Comparison of ENCODE assay signal across 2 cellular contexts in genomic region chr4:10816571-10816970, GRCh38.
TF ChIP-seq lines count a peak whose summit lies in the region.

No MANE protein-coding gene starts in this region.

TF ChIP-seq in GM23338, 12 proteins besides CTCF, POLR2A, EP300 and RAD21 (continued from another document):
- TF ChIP-seq EZH2 (IDR thresholded peaks at IDR 0.05; ENCODE audit: low read depth, unreplicated experiment) (no peak), CREB1 (CRISPR knock-in tag; IDR thresholded peaks at IDR 0.05; ENCODE audit: low read depth) (no peak), JUNB (IDR thresholded peaks at IDR 0.05; ENCODE audit: unreplicated experiment) (no peak), ZNF331 (CRISPR knock-in tag; IDR thresholded peaks at IDR 0.05; ENCODE audit: low read depth) (no peak), POLR2AphosphoS5 (IDR thresholded peaks at IDR 0.05; ENCODE audit: low read depth) (no peak), ZNF462 (CRISPR knock-in tag; IDR thresholded peaks at IDR 0.05) (no peak), STAT1 (IDR thresholded peaks at IDR 0.05; ENCODE audit: unreplicated experiment) (no peak), ZNF114 (CRISPR knock-in tag; IDR thresholded peaks at IDR 0.05) (no peak)
- TF ChIP-seq, protein P1, sequence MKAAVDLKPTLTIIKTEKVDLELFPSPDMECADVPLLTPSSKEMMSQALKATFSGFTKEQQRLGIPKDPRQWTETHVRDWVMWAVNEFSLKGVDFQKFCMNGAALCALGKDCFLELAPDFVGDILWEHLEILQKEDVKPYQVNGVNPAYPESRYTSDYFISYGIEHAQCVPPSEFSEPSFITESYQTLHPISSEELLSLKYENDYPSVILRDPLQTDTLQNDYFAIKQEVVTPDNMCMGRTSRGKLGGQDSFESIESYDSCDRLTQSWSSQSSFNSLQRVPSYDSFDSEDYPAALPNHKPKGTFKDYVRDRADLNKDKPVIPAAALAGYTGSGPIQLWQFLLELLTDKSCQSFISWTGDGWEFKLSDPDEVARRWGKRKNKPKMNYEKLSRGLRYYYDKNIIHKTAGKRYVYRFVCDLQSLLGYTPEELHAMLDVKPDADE (IDR thresholded peaks at IDR 0.05) = no peak
- TF ChIP-seq, protein P2, sequence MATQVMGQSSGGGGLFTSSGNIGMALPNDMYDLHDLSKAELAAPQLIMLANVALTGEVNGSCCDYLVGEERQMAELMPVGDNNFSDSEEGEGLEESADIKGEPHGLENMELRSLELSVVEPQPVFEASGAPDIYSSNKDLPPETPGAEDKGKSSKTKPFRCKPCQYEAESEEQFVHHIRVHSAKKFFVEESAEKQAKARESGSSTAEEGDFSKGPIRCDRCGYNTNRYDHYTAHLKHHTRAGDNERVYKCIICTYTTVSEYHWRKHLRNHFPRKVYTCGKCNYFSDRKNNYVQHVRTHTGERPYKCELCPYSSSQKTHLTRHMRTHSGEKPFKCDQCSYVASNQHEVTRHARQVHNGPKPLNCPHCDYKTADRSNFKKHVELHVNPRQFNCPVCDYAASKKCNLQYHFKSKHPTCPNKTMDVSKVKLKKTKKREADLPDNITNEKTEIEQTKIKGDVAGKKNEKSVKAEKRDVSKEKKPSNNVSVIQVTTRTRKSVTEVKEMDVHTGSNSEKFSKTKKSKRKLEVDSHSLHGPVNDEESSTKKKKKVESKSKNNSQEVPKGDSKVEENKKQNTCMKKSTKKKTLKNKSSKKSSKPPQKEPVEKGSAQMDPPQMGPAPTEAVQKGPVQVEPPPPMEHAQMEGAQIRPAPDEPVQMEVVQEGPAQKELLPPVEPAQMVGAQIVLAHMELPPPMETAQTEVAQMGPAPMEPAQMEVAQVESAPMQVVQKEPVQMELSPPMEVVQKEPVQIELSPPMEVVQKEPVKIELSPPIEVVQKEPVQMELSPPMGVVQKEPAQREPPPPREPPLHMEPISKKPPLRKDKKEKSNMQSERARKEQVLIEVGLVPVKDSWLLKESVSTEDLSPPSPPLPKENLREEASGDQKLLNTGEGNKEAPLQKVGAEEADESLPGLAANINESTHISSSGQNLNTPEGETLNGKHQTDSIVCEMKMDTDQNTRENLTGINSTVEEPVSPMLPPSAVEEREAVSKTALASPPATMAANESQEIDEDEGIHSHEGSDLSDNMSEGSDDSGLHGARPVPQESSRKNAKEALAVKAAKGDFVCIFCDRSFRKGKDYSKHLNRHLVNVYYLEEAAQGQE (IDR thresholded peaks at IDR 0.05; ENCODE audit: unreplicated experiment) = no peak

TF ChIP-seq in H1, 55 proteins besides CTCF, POLR2A, EP300 and RAD21 (continued from another document):
- TF ChIP-seq, protein P3, sequence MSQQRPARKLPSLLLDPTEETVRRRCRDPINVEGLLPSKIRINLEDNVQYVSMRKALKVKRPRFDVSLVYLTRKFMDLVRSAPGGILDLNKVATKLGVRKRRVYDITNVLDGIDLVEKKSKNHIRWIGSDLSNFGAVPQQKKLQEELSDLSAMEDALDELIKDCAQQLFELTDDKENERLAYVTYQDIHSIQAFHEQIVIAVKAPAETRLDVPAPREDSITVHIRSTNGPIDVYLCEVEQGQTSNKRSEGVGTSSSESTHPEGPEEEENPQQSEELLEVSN (IDR thresholded peaks at IDR 0.05) = no peak
- no peak for TF ChIP-seq GTF2F1 (IDR thresholded peaks at IDR 0.05; ENCODE audit: borderline replicate concordance, low read depth, low read length)
- TF ChIP-seq RNF2 (IDR thresholded peaks at IDR 0.05; ENCODE audit: borderline replicate concordance, low read depth, low read length, missing control alignments, poor library complexity, severe bottlenecking) = no peak
- no peak for TF ChIP-seq CREB1 (IDR thresholded peaks at IDR 0.05)
- TF ChIP-seq CBX5 (IDR thresholded peaks at IDR 0.05; ENCODE audit: low read depth, low read length) = no peak
